ENCODE assay signal across 8 cellular contexts in genomic region chr6:166400649-166401250, GRCh38. TPM values are rescaled to one million over a fixed set of nuclear protein-coding genes. Genes with fewer than 3 reads are reported as not detected.
A peak's percentile ranks its signal among the peaks of the same experiment; 100 is the strongest.
DNase-seq lines count a peak whose midpoint lies in the region; ATAC-seq, FAIRE-seq and TF ChIP-seq lines count a peak whose summit lies in the region.
"Not testable (repeated sequence)": the region's sequence is repeated elsewhere in the genome, so short reads cannot be mapped to it uniquely, and the experiment has no call there.

No MANE protein-coding gene starts in this region.

- peak; percentile 61 for TF ChIP-seq CTCF in astrocyte (IDR thresholded peaks at IDR 0.05; ENCODE audit: insufficient read depth, low read depth, low read length)
- TF ChIP-seq CTCF in heart right ventricle (IDR thresholded peaks at IDR 0.05): peak; percentile 71 to 89 (median 81)
- peak; percentile 82 for TF ChIP-seq CTCF in parathyroid adenoma (IDR thresholded peaks at IDR 0.05)

- not testable (repeated sequence) for H3K9me3 Mint-ChIP-seq in astrocyte (ENCODE audit: unreplicated experiment)

- not testable (repeated sequence) for H3K9me3 ChIP-seq in T-helper 17 cell (ENCODE audit: control insufficient read depth, low read length, poor library complexity, severe bottlenecking); astrocyte (ENCODE audit: insufficient read depth, low read depth, low read length); heart right ventricle; parathyroid adenoma (ENCODE audit: control insufficient read depth, low read length)

- in situ Hi-C loops in ACHN (cut with HindIII; ENCODE audit: low pct_ligation_motif_present, low pct_unique_long_range_greater_than_20kb, low sequenced_read_pairs): not testable (repeated sequence)

- H3K4me1 ChIP-seq in astrocyte (ENCODE audit: insufficient read depth, low read length); heart right ventricle; parathyroid adenoma: not testable (repeated sequence)

- H3K27me3 Mint-ChIP-seq in T-helper 17 cell: not testable (repeated sequence)
- peaks cover 10% of the 10 kb centered on the region for H3K27me3 Mint-ChIP-seq in astrocyte (ENCODE audit: low read depth, unreplicated experiment)

- not testable (repeated sequence) for H3K36me3 Mint-ChIP-seq in T-helper 17 cell (ENCODE audit: low read depth); astrocyte (ENCODE audit: low read depth, unreplicated experiment)

- intact Hi-C loops in heart right ventricle (cut with DNase I): loop anchor here (1.0 to 10.0 kb wide), 13 partner anchors 87 to 516 kb away; partner anchors contain the start of gene TBXT (in 1 of the 10)

- not testable (repeated sequence) for H3K27me3 ChIP-seq in astrocyte (ENCODE audit: insufficient read depth, low read length); parathyroid adenoma (ENCODE audit: control insufficient read depth, insufficient read depth, low read length)
- peaks cover 0 to 22% (median 3%) of the 10 kb centered on the region in 7 donors for H3K27me3 ChIP-seq in heart right ventricle

- peak; percentile 63 for FAIRE-seq in astrocyte (lab: Jason Lieb, UNC)

- WGBS in heart right ventricle, 2 donors: 23% methylated on average over 16 of the region's 16 CpGs

- H3K27ac Mint-ChIP-seq in T-helper 17 cell: peak overlapping the region; percentile 49
- not testable (repeated sequence) for H3K27ac Mint-ChIP-seq in astrocyte (ENCODE audit: unreplicated experiment)

- H3K36me3 ChIP-seq in astrocyte (ENCODE audit: insufficient read depth, low read length); heart right ventricle; parathyroid adenoma (ENCODE audit: control insufficient read depth, insufficient read depth, low read length): not testable (repeated sequence)

- ATAC-seq in GM18511 (IDR thresholded peaks at IDR 0.05; ENCODE audit: unreplicated experiment) (peak; percentile 72), HG02981 (IDR thresholded peaks at IDR 0.05; ENCODE audit: unreplicated experiment) (peak; percentile 73), T-helper 17 cell (peak; percentile 91), heart right ventricle (peak in 7 of 8 donors; percentile 64 to 91 (median 80))

- not testable (repeated sequence) for H3K27ac ChIP-seq in astrocyte (ENCODE audit: low read depth, low read length); heart right ventricle; parathyroid adenoma

- H3K4me3 ChIP-seq in astrocyte (ENCODE audit: insufficient read depth, low read depth, low read length); heart right ventricle; parathyroid adenoma (ENCODE audit: low read depth, low read length): not testable (repeated sequence)

- H3K4me2 ChIP-seq in astrocyte (ENCODE audit: low read length); parathyroid adenoma (ENCODE audit: low read length): not testable (repeated sequence)

- not testable (repeated sequence) for H3K4me3 Mint-ChIP-seq in T-helper 17 cell; astrocyte (ENCODE audit: unreplicated experiment)

- H4K20me1 ChIP-seq in astrocyte (ENCODE audit: insufficient read depth, low read length): not testable (repeated sequence)

- peak; percentile 66 for DNase-seq in ACHN
- DNase-seq in NCI-H2029 (lab: John Stamatoyannopoulos, UW): peak; percentile 60
- peak in 2 of 3 donors; percentile 35 to 41 for DNase-seq in T-helper 17 cell
- DNase-seq in astrocyte (ENCODE audit: low read depth): peak; percentile 57
- DNase-seq in heart right ventricle: peak; percentile 29 to 72

- not testable (repeated sequence) for H3K79me2 ChIP-seq in astrocyte (ENCODE audit: insufficient read depth, low read length); parathyroid adenoma

- peaks cover 12% of the 10 kb centered on the region for H3K4me1 Mint-ChIP-seq in T-helper 17 cell
- not testable (repeated sequence) for H3K4me1 Mint-ChIP-seq in astrocyte (ENCODE audit: low read depth, unreplicated experiment)

- H3K9ac ChIP-seq in astrocyte (ENCODE audit: low read length); parathyroid adenoma: not testable (repeated sequence)

- H2AFZ ChIP-seq in astrocyte (ENCODE audit: low read depth, low read length): not testable (repeated sequence)
- H2AFZ ChIP-seq in parathyroid adenoma: peak overlapping the region; percentile 56

RNA-seq across cellular contexts. Expression of gene MPC1, which starts 18.0 kb away (rescaled TPM):
- total RNA-seq in T-helper 17 cell: 10 to 100 TPM; 21.6 to 22.1 TPM
- total RNA-seq in astrocyte: 43.6 and 47.4 TPM in 2 replicates
- 100 to 1,000 TPM; 276 to 736 (median 588) TPM for total RNA-seq in heart right ventricle
- polyA plus RNA-seq in heart right ventricle: 100 to 1,000 TPM; 358 to 359 TPM

RNA-seq across cellular contexts. Expression of gene SFT2D1, which starts 58.4 kb away (rescaled TPM):
- total RNA-seq in T-helper 17 cell: 10 to 100 TPM; 10.9 to 12.3 TPM
- 54.3 and 63.9 TPM in 2 replicates for total RNA-seq in astrocyte
- 10 to 100 TPM; 15.6 to 28.1 (median 21.4) TPM for total RNA-seq in heart right ventricle
- polyA plus RNA-seq in heart right ventricle: 10 to 100 TPM; 35.9 to 43.6 TPM
